In the genomic region with DNA sequence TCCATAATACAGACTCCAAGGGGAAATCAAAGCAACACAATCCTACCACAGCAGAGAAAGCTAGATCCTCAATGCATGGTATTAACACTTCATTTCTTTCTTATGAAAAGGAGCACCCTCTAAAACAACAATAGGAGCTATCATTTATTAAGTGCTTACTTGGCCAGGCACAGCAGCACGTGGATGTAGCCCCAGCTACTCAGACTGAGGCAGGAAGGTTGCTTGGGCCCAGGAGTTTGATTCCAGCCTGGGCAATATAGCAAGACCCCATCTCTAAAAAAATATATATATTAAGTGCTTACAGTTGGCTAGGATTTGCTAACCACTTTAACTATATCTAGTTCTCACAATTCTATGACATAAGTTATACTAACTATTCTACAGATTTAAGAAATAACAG, we compare ENCODE assay signal across 30 cellular contexts.
"Had no signal": no experiment of that assay in that cellular context is flagged by ENCODE, and none has a peak within 500 bp of the region (broad histone marks: within the 10 kb centered on the region; RNA-seq: fewer than 3 reads in every experiment).

No MANE protein-coding gene starts in this region.

- H3K4me3 Mint-ChIP-seq: activated B cell treated with CpG ODN at 0.5 μM for 24 hours; activated CD8-positive, alpha-beta T cell treated with anti-CD3 and anti-CD28 coated beads for 36 hours; activated naive CD4-positive, alpha-beta T cell treated with anti-CD3 and anti-CD28 coated beads for 36 hours; activated naive CD8-positive, alpha-beta T cell treated with anti-CD3 and anti-CD28 coated beads, Interleukin-2, amount 10 ng/mL, durations not matched to agents 7 days and 5 days; activated T-cell treated with anti-CD3 and anti-CD28 coated beads, Interleukin-2, amount 50 U/mL, for 4 hours; activated T-helper 17 cell treated with anti-CD3 and anti-CD28 coated beads, Interleukin-2, amount 50 U/mL, for 72 hours; brain; dendritic cell treated with granulocyte-macrophage colony-stimulating factor and Interleukin-4, amounts not matched to agents 40 ng/mL and 50 ng/mL, for 4 days; endodermal cell had no signal

- H3K27ac Mint-ChIP-seq: activated B cell treated with CpG ODN at 0.5 μM for 24 hours; activated CD8-positive, alpha-beta T cell treated with anti-CD3 and anti-CD28 coated beads for 36 hours; activated naive CD4-positive, alpha-beta T cell treated with anti-CD3 and anti-CD28 coated beads for 36 hours; activated naive CD4-positive, alpha-beta T cell treated with anti-CD3 and anti-CD28 coated beads, Interleukin-2, amount 50 U/mL, for 72 hours; activated naive CD8-positive, alpha-beta T cell treated with anti-CD3 and anti-CD28 coated beads, Interleukin-2, amount 10 ng/mL, durations not matched to agents 7 days and 5 days; activated T-helper 17 cell treated with anti-CD3 and anti-CD28 coated beads, Interleukin-2, amount 50 U/mL, for 72 hours; brain; dendritic cell treated with granulocyte-macrophage colony-stimulating factor and Interleukin-4, amounts not matched to agents 40 ng/mL and 50 ng/mL, for 4 days; endodermal cell had no signal

- H3K36me3 Mint-ChIP-seq: activated naive CD4-positive, alpha-beta T cell treated with anti-CD3 and anti-CD28 coated beads, Interleukin-2, amount 50 U/mL, for 72 hours had no signal

- H3K9me3 Mint-ChIP-seq: activated B cell treated with CpG ODN at 0.5 μM for 24 hours; activated CD8-positive, alpha-beta T cell treated with anti-CD3 and anti-CD28 coated beads for 36 hours; activated naive CD4-positive, alpha-beta T cell treated with anti-CD3 and anti-CD28 coated beads for 36 hours; activated naive CD4-positive, alpha-beta T cell treated with anti-CD3 and anti-CD28 coated beads, Interleukin-2, amount 50 U/mL, for 72 hours; activated naive CD8-positive, alpha-beta T cell treated with anti-CD3 and anti-CD28 coated beads, Interleukin-2, amount 10 ng/mL, durations not matched to agents 7 days and 5 days; activated T-cell treated with anti-CD3 and anti-CD28 coated beads, Interleukin-2, amount 50 U/mL, for 4 hours; activated T-helper 17 cell treated with anti-CD3 and anti-CD28 coated beads, Interleukin-2, amount 50 U/mL, for 72 hours; brain; dendritic cell treated with granulocyte-macrophage colony-stimulating factor and Interleukin-4, amounts not matched to agents 40 ng/mL and 50 ng/mL, for 4 days; endodermal cell had no signal

- DNase-seq: activated B cell treated with CpG ODN at 0.5 μM for 24 hours; activated CD4-positive, alpha-beta T cell treated with anti-CD3 and anti-CD28 coated beads for 48 hours; activated CD4-positive, alpha-beta T cell treated with anti-CD3 and anti-CD28 coated beads, Interleukin-2, amount 50 U/mL, for 1 hour; activated CD4-positive, alpha-beta T cell treated with anti-CD3 and anti-CD28 coated beads, Interleukin-2, amount 50 U/mL, for 48 hours; activated CD8-positive, alpha-beta memory T cell treated with anti-CD3 and anti-CD28 coated beads for 24 hours; activated CD8-positive, alpha-beta T cell treated with anti-CD3 and anti-CD28 coated beads for 36 hours; activated effector memory CD4-positive, alpha-beta T cell treated with Interleukin-2 at 50 U/mL for 16 hours; activated gamma-delta T cell treated with Interleukin-2 at 50 U/mL for 16 hours; activated naive CD4-positive, alpha-beta T cell treated with anti-CD3 and anti-CD28 coated beads for 36 hours; activated naive CD8-positive, alpha-beta T cell treated with anti-CD3 and anti-CD28 coated beads, Interleukin-2, amount 10 ng/mL, durations not matched to agents 7 days and 5 days; activated T-cell treated with anti-CD3 and anti-CD28 coated beads, Interleukin-2, amount 50 U/mL, for 4 hours; central memory CD4-positive, alpha-beta T cell; dorsolateral prefrontal cortex; effector memory CD4-positive, alpha-beta T cell; endodermal cell; erythroblast; foreskin keratinocyte; gastrocnemius medialis; glutamatergic neuron; heart right ventricle; T-helper 1 cell; T-helper 2 cell had no signal

- ATAC-seq: activated CD4-positive, CD25-positive, alpha-beta regulatory T cell treated with anti-CD3 and anti-CD28 coated beads, Interleukin-2, amount 50 U/mL, for 24 hours; activated CD8-positive, alpha-beta T cell treated with anti-CD3 and anti-CD28 coated beads for 36 hours; activated naive CD4-positive, alpha-beta T cell treated with anti-CD3 and anti-CD28 coated beads, Interleukin-2, amount 50 U/mL, for 72 hours; activated T-cell treated with anti-CD3 and anti-CD28 coated beads, Interleukin-2, amount 50 U/mL, for 4 hours; activated T-helper 17 cell treated with anti-CD3 and anti-CD28 coated beads, Interleukin-2, amount 50 U/mL, for 72 hours; foreskin keratinocyte; gastrocnemius medialis had no signal

- H3K27me3 Mint-ChIP-seq: activated B cell treated with CpG ODN at 0.5 μM for 24 hours; activated CD8-positive, alpha-beta T cell treated with anti-CD3 and anti-CD28 coated beads for 36 hours; activated naive CD8-positive, alpha-beta T cell treated with anti-CD3 and anti-CD28 coated beads, Interleukin-2, amount 10 ng/mL, durations not matched to agents 7 days and 5 days; activated T-helper 17 cell treated with anti-CD3 and anti-CD28 coated beads, Interleukin-2, amount 50 U/mL, for 72 hours; brain; dendritic cell treated with granulocyte-macrophage colony-stimulating factor and Interleukin-4, amounts not matched to agents 40 ng/mL and 50 ng/mL, for 4 days had no signal

- H3K9me3 ChIP-seq: ascending aorta, breast epithelium, esophagus muscularis mucosa, gastrocnemius medialis, heart right ventricle had no signal
